ENCODE assay signal across 9 cellular contexts in genomic region chr16:3690991-3691720, GRCh38. TPM values are rescaled to one million over a fixed set of nuclear protein-coding genes. Genes with fewer than 3 reads are reported as not detected.
DNase-seq lines count a peak whose midpoint lies in the region; ATAC-seq, FAIRE-seq and TF ChIP-seq lines count a peak whose summit lies in the region.
"Had no signal": no experiment of that assay in that cellular context is flagged by ENCODE, and none has a peak within 500 bp of the region (broad histone marks: within the 10 kb centered on the region; RNA-seq: fewer than 3 reads in every experiment).

No MANE protein-coding gene starts in this region.

- no peaks in the 10 kb centered on the region for H3K9me3 ChIP-seq in AG04450 (ENCODE audit: control insufficient read depth, insufficient read depth, low read length)
- no peaks in the 10 kb centered on the region for H3K9me3 ChIP-seq in endothelial cell of umbilical vein (replicated peaks; ENCODE audit: control insufficient read depth, insufficient read depth, low read length)
- no peaks in the 10 kb centered on the region for H3K9me3 ChIP-seq in MG63

- H3K4me2 ChIP-seq in endothelial cell of umbilical vein (ENCODE audit: insufficient read depth, low read length) = no peak overlapping the region

- peak overlapping the region; percentile 71 for H3K4me3 Mint-ChIP-seq in natural killer cell treated with Interleukin-12 subunit alpha and Interleukin-12 subunit beta and Interleukin-15 and Interleukin-18, amount 100 ng/mL, for 72 hours
- no peak overlapping the region for H3K4me3 Mint-ChIP-seq in activated T-helper 2 cell treated with anti-CD3 and anti-CD28 coated beads, Interferon-gamma antibody, Interleukin-2, Interleukin-4, amounts not matched to agents 10 μg/mL and 5 μg/mL and 100 μg/mL, durations not matched to agents 14 hours and 24 hours and 36 hours (ENCODE audit: low read depth)
- H3K4me3 Mint-ChIP-seq: naive B cell had no signal

- H4K20me1 ChIP-seq in endothelial cell of umbilical vein (replicated peaks; ENCODE audit: control insufficient read depth, extremely low read depth, insufficient read depth, low read length) = no peaks in the 10 kb centered on the region

- H3K27ac ChIP-seq in AG04450 (ENCODE audit: low read depth, low read length) (peak overlapping the region; percentile 61), endothelial cell of umbilical vein (ENCODE audit: insufficient read depth, low read depth, low read length) (no peak overlapping the region)

- H3K27me3 ChIP-seq in AG04450 (ENCODE audit: control insufficient read depth, insufficient read depth, low read length) (no peaks in the 10 kb centered on the region), endothelial cell of umbilical vein (ENCODE audit: control insufficient read depth in 2 of 2, insufficient read depth in 2 of 2, low read length in 2 of 2) (no peaks in the 10 kb centered on the region), MG63 (no peaks in the 10 kb centered on the region)

- H3K9ac ChIP-seq in endothelial cell of umbilical vein (replicated peaks; ENCODE audit: extremely low read depth, insufficient read depth, low read length) = no peak overlapping the region

- H3K9me1 ChIP-seq in endothelial cell of umbilical vein (replicated peaks; ENCODE audit: control insufficient read depth, extremely low read depth, insufficient read depth, low read length) = no peaks in the 10 kb centered on the region

- peak in 1 of 2 donors; percentile 62 for ATAC-seq in natural killer cell treated with Interleukin-12 subunit alpha and Interleukin-12 subunit beta and Interleukin-15 and Interleukin-18, amount 100 ng/mL, for 72 hours
- ATAC-seq in GM21390 (IDR thresholded peaks at IDR 0.05; ENCODE audit: unreplicated experiment) (no peak), HG03135 (IDR thresholded peaks at IDR 0.05; ENCODE audit: unreplicated experiment) (no peak)

- TF ChIP-seq POLR2A in endothelial cell of umbilical vein (IDR thresholded peaks at IDR 0.05; ENCODE audit: low read depth, low read length) = no peak

- POLR2A ChIA-PET in AG04450 (lab: Yijun Ruan, JAX) (interaction anchor here (1.5 kb wide), 1 partner anchor 26 kb away, joined by 6 read pairs; the partner anchor contains the start of gene TRAP1), endothelial cell of umbilical vein (lab: Charles Lee) (no interaction called here)

- no peak for FAIRE-seq in endothelial cell of umbilical vein (lab: Jason Lieb, UNC)

- H3K4me1 ChIP-seq in endothelial cell of umbilical vein (ENCODE audit: control insufficient read depth, extremely low read depth, insufficient read depth, low read length) = no peaks in the 10 kb centered on the region

- DNase-seq in AG04450 (ENCODE audit: low read depth, low spot score) (no peak), MV-4-11 (lab: John Stamatoyannopoulos, UW) (peak; percentile 86), endothelial cell of umbilical vein (ENCODE audit: low read depth, low spot score) (no peak), MG63 (no peak)
- DNase-seq in natural killer cell treated with Interleukin-12 subunit alpha and Interleukin-12 subunit beta and Interleukin-15 and Interleukin-18, amount 100 ng/mL, for 72 hours (ENCODE audit: low spot score) = peak; percentile 59
- DNase-seq in activated T-helper 2 cell treated with anti-CD3 and anti-CD28 coated beads, Interferon-gamma antibody, Interleukin-2, Interleukin-4, amounts not matched to agents 10 μg/mL and 5 μg/mL and 100 μg/mL, durations not matched to agents 14 hours and 24 hours and 36 hours (ENCODE audit: low spot score) = no peak

- intact Hi-C loops in endothelial cell of umbilical vein (cut with micrococcal nuclease) = loop anchor here (1.0 to 2.0 kb wide), 4 partner anchors 14 to 248 kb away; partner anchors contain the start of genes CREBBP and TRAP1
- intact Hi-C loops in activated T-helper 2 cell treated with anti-CD3 and anti-CD28 coated beads, Interferon-gamma antibody, Interleukin-2, Interleukin-4, amounts not matched to agents 10 μg/mL and 5 μg/mL and 100 μg/mL, durations not matched to agents 14 hours and 24 hours and 36 hours (cut with micrococcal nuclease) = loop anchor here (1.0 kb wide), 1 partner anchor 188 kb away; no protein-coding TSS in a partner anchor

- peaks cover 7 to 8% of the 10 kb centered on the region in 2 donors for H3K4me1 Mint-ChIP-seq in natural killer cell treated with Interleukin-12 subunit alpha and Interleukin-12 subunit beta and Interleukin-15 and Interleukin-18, amount 100 ng/mL, for 72 hours (ENCODE audit: low read depth in 2 of 2)
- H3K4me1 Mint-ChIP-seq in activated T-helper 2 cell treated with anti-CD3 and anti-CD28 coated beads, Interferon-gamma antibody, Interleukin-2, Interleukin-4, amounts not matched to agents 10 μg/mL and 5 μg/mL and 100 μg/mL, durations not matched to agents 14 hours and 24 hours and 36 hours (ENCODE audit: low read depth) = peaks cover 6% of the 10 kb centered on the region

- no peaks in the 10 kb centered on the region for H3K27me3 Mint-ChIP-seq in natural killer cell treated with Interleukin-12 subunit alpha and Interleukin-12 subunit beta and Interleukin-15 and Interleukin-18, amount 100 ng/mL, for 72 hours
- no peaks in the 10 kb centered on the region for H3K27me3 Mint-ChIP-seq in activated T-helper 2 cell treated with anti-CD3 and anti-CD28 coated beads, Interferon-gamma antibody, Interleukin-2, Interleukin-4, amounts not matched to agents 10 μg/mL and 5 μg/mL and 100 μg/mL, durations not matched to agents 14 hours and 24 hours and 36 hours (ENCODE audit: low read depth)
- H3K27me3 Mint-ChIP-seq: naive B cell had no signal

- no peaks in the 10 kb centered on the region for H3K79me2 ChIP-seq in endothelial cell of umbilical vein (ENCODE audit: control insufficient read depth, insufficient read depth, low read length)

- H3K36me3 ChIP-seq in endothelial cell of umbilical vein (ENCODE audit: control insufficient read depth in 2 of 2, extremely low read depth in 1 of 2, insufficient read depth in 2 of 2, low read length in 2 of 2) (peaks cover 0 to 2% of the 10 kb centered on the region in 2 experiments), MG63 (peaks cover 75% of the 10 kb centered on the region)

- CTCF ChIA-PET in AG04450 (lab: Charles Lee) (interaction anchor here (0.7 to 1.9 kb wide), 7 partner anchors 9 to 563 kb away, joined by 3 to 11 read pairs (median 3); no protein-coding TSS in a partner anchor), endothelial cell of umbilical vein (lab: Charles Lee) (interaction anchor here (0.7 to 2.3 kb wide), 9 partner anchors 10 to 562 kb away, joined by 3 to 29 read pairs (median 6); partner anchors contain the start of gene TRAP1)

- BruUV-seq in endothelial cell of umbilical vein (replicated peaks; lab: Mats Ljungman, UMichigan) = no TSS peak

- no peaks in the 10 kb centered on the region for H3K9me3 Mint-ChIP-seq in natural killer cell treated with Interleukin-12 subunit alpha and Interleukin-12 subunit beta and Interleukin-15 and Interleukin-18, amount 100 ng/mL, for 72 hours
- no peaks in the 10 kb centered on the region for H3K9me3 Mint-ChIP-seq in activated T-helper 2 cell treated with anti-CD3 and anti-CD28 coated beads, Interferon-gamma antibody, Interleukin-2, Interleukin-4, amounts not matched to agents 10 μg/mL and 5 μg/mL and 100 μg/mL, durations not matched to agents 14 hours and 24 hours and 36 hours
- H3K9me3 Mint-ChIP-seq: naive B cell had no signal

- peak overlapping the region; percentile 67 for H2AFZ ChIP-seq in endothelial cell of umbilical vein (ENCODE audit: low read depth, low read length)

- H3K4me3 ChIP-seq in AG04450 (ENCODE audit: low read depth, low read length) = no peak overlapping the region
- no peak overlapping the region for H3K4me3 ChIP-seq in endothelial cell of umbilical vein (replicated peaks in 1 of 3; ENCODE audit: insufficient read depth in 1 of 3, low read depth in 1 of 3, low read length in 3 of 3)
- no peak overlapping the region for H3K4me3 ChIP-seq in MG63

- peaks cover 5% of the 10 kb centered on the region for H3K36me3 Mint-ChIP-seq in natural killer cell treated with Interleukin-12 subunit alpha and Interleukin-12 subunit beta and Interleukin-15 and Interleukin-18, amount 100 ng/mL, for 72 hours
- H3K36me3 Mint-ChIP-seq in activated T-helper 2 cell treated with anti-CD3 and anti-CD28 coated beads, Interferon-gamma antibody, Interleukin-2, Interleukin-4, amounts not matched to agents 10 μg/mL and 5 μg/mL and 100 μg/mL, durations not matched to agents 14 hours and 24 hours and 36 hours (ENCODE audit: low read depth) = peaks cover 34% of the 10 kb centered on the region

- dilution Hi-C loops in endothelial cell of umbilical vein (cut with MboI; ENCODE audit: extremely low pct_ligation_motif_present, low sequenced_read_pairs) = no loop called here

- TF ChIP-seq CTCF in AG04450 (IDR thresholded peaks at IDR 0.05; ENCODE audit: low read depth, low read length) = no peak
- TF ChIP-seq CTCF in endothelial cell of umbilical vein (IDR thresholded peaks at IDR 0.05; ENCODE audit: extremely low read depth in 1 of 2, insufficient read depth in 1 of 2, low read depth in 1 of 2, low read length in 2 of 2) = no peak

- H3K27ac Mint-ChIP-seq in natural killer cell treated with Interleukin-12 subunit alpha and Interleukin-12 subunit beta and Interleukin-15 and Interleukin-18, amount 100 ng/mL, for 72 hours = peak overlapping the region; percentile 62 to 83
- no peak overlapping the region for H3K27ac Mint-ChIP-seq in activated T-helper 2 cell treated with anti-CD3 and anti-CD28 coated beads, Interferon-gamma antibody, Interleukin-2, Interleukin-4, amounts not matched to agents 10 μg/mL and 5 μg/mL and 100 μg/mL, durations not matched to agents 14 hours and 24 hours and 36 hours

RNA-seq across cellular contexts. Expression of gene TRAP1, which starts 26.2 kb away (rescaled TPM):
- polyA plus RNA-seq in AG04450 (2011; rRNA removed) (83.9 and 119 TPM in 2 replicates), endothelial cell of umbilical vein (95.6 and 117 TPM in 2 replicates)
- 88.3 and 97.8 TPM in 2 replicates for polyA minus RNA-seq in AG04450 (2011; rRNA and poly(A)+ RNA removed)
- 102 and 109 TPM in 2 replicates for total RNA-seq in endothelial cell of umbilical vein
- 83.7 and 93.3 TPM in 2 replicates for polyA plus RNA-seq in endothelial cell of umbilical vein (2011; cell fraction: cytosol; rRNA removed)
- polyA plus RNA-seq in endothelial cell of umbilical vein (2011; cell fraction: nucleus; rRNA removed) = 220 and 227 TPM in 2 replicates
- 127 and 149 TPM in 2 replicates for polyA plus RNA-seq in endothelial cell of umbilical vein (2012)
- 167 and 174 TPM in 2 replicates for polyA minus RNA-seq in endothelial cell of umbilical vein
- polyA minus RNA-seq in endothelial cell of umbilical vein (2011; cell fraction: cytosol; rRNA and poly(A)+ RNA removed) = 173 TPM
- 61.2 and 73.1 TPM in 2 replicates for polyA minus RNA-seq in endothelial cell of umbilical vein (2011; cell fraction: nucleus; rRNA and poly(A)+ RNA removed)
- 100 to 1,000 TPM; 105 to 257 TPM for total RNA-seq in natural killer cell treated with Interleukin-12 subunit alpha and Interleukin-12 subunit beta and Interleukin-15 and Interleukin-18, amount 100 ng/mL, for 72 hours
- 299 and 307 TPM in 2 replicates for total RNA-seq in activated T-helper 2 cell treated with anti-CD3 and anti-CD28 coated beads, Interferon-gamma antibody, Interleukin-2, Interleukin-4, amounts not matched to agents 10 μg/mL and 5 μg/mL and 100 μg/mL, durations not matched to agents 14 hours and 24 hours and 36 hours
- total RNA-seq in MG63 (2014; rRNA removed; shearing (Covaris generic); ENCODE audit: low replicate concordance) = 91.1 and 96.3 TPM in 2 replicates

RNA-seq across cellular contexts. Expression of gene DNASE1, which starts 36.7 kb away (rescaled TPM):
- polyA plus RNA-seq in AG04450 (2011; rRNA removed) (8.0 and 9.3 TPM in 2 replicates), endothelial cell of umbilical vein (11.1 and 16.2 TPM in 2 replicates)
- 18.0 and 26.8 TPM in 2 replicates for polyA minus RNA-seq in AG04450 (2011; rRNA and poly(A)+ RNA removed)
- total RNA-seq in endothelial cell of umbilical vein = 12.2 and 13.5 TPM in 2 replicates
- polyA plus RNA-seq in endothelial cell of umbilical vein (2011; cell fraction: cytosol; rRNA removed) = 6.4 and 8.0 TPM in 2 replicates
- 38.4 and 49.4 TPM in 2 replicates for polyA plus RNA-seq in endothelial cell of umbilical vein (2011; cell fraction: nucleus; rRNA removed)
- polyA plus RNA-seq in endothelial cell of umbilical vein (2012) = 5.3 and 8.5 TPM in 2 replicates
- polyA minus RNA-seq in endothelial cell of umbilical vein = 32.7 and 38.0 TPM in 2 replicates
- 1.1 TPM for polyA minus RNA-seq in endothelial cell of umbilical vein (2011; cell fraction: cytosol; rRNA and poly(A)+ RNA removed)
- 24.5 and 37.3 TPM in 2 replicates for polyA minus RNA-seq in endothelial cell of umbilical vein (2011; cell fraction: nucleus; rRNA and poly(A)+ RNA removed)
- total RNA-seq in natural killer cell treated with Interleukin-12 subunit alpha and Interleukin-12 subunit beta and Interleukin-15 and Interleukin-18, amount 100 ng/mL, for 72 hours = 10 to 100 TPM; 19.1 to 25.5 TPM
- total RNA-seq in activated T-helper 2 cell treated with anti-CD3 and anti-CD28 coated beads, Interferon-gamma antibody, Interleukin-2, Interleukin-4, amounts not matched to agents 10 μg/mL and 5 μg/mL and 100 μg/mL, durations not matched to agents 14 hours and 24 hours and 36 hours = 14.0 and 14.6 TPM in 2 replicates
- 6.9 and 17.8 TPM in 2 replicates for total RNA-seq in MG63 (2014; rRNA removed; shearing (Covaris generic); ENCODE audit: low replicate concordance)

Comparison
In these comparisons a context has a peak if more than half of its experiments do, and no peak if none do; other contexts are left out.
1. DNase-seq: peak in MV-4-11 (single experiment) and natural killer cell treated with Interleukin-12 subunit alpha and Interleukin-12 subunit beta and Interleukin-15 and Interleukin-18, amount 100 ng/mL, for 72 hours (single experiment); none in AG04450 (single experiment), endothelial cell of umbilical vein (single experiment), activated T-helper 2 cell treated with anti-CD3 and anti-CD28 coated beads, Interferon-gamma antibody, Interleukin-2, Interleukin-4, amounts not matched to agents 10 μg/mL and 5 μg/mL and 100 μg/mL, durations not matched to agents 14 hours and 24 hours and 36 hours (single experiment) and MG63 (single experiment).